ENCODE assay signal across 1 cellular context in the genomic region with DNA sequence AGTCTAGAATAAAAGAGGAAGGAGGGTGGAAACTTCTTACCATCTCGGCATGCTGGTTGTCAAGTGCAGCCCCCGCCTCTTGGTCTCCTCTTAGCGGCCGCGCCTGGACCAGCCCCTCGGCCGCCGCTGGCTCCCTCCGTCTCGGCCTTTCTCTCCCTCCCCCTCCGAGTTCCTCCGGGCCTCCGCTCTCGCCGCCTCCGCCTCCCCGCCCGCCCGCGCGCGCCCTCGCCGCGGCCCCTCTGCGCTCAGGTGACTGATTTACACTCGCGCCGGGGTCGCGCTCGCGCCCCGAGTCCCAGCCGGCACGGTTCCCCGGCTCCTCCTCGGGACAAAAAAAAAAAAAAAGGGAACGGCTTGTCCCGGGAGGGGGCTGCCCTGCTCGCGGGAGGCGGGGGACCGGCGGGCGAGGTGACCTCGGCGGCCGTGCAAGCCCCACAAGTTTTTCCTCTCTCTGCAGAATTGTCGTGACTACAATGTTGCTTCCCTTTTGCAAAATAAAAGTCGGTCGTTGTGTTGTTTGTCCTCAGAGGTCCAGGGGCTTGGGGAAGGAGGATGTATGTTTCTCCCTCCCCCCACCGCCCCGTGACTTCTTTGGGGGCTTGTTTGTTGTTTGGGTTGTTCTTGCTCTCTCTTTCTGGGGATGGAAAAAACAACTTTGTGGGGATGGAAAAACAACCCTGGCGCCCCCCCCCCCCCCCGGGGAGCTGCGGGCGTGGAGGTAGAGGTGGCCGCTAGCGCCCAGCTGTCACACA.
TF ChIP-seq lines count a peak whose summit lies in the region.

A gene with protein sequence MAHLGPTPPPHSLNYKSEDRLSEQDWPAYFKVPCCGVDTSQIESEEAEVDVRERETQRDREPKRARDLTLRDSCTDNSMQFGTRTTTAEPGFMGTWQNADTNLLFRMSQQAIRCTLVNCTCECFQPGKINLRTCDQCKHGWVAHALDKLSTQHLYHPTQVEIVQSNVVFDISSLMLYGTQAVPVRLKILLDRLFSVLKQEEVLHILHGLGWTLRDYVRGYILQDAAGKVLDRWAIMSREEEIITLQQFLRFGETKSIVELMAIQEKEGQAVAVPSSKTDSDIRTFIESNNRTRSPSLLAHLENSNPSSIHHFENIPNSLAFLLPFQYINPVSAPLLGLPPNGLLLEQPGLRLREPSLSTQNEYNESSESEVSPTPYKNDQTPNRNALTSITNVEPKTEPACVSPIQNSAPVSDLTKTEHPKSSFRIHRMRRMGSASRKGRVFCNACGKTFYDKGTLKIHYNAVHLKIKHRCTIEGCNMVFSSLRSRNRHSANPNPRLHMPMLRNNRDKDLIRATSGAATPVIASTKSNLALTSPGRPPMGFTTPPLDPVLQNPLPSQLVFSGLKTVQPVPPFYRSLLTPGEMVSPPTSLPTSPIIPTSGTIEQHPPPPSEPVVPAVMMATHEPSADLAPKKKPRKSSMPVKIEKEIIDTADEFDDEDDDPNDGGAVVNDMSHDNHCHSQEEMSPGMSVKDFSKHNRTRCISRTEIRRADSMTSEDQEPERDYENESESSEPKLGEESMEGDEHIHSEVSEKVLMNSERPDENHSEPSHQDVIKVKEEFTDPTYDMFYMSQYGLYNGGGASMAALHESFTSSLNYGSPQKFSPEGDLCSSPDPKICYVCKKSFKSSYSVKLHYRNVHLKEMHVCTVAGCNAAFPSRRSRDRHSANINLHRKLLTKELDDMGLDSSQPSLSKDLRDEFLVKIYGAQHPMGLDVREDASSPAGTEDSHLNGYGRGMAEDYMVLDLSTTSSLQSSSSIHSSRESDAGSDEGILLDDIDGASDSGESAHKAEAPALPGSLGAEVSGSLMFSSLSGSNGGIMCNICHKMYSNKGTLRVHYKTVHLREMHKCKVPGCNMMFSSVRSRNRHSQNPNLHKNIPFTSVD (minus strand): TSS at position 65 of the 752 bp plus-strand sequence. CDS start 22 bp downstream, at position 43.

TF ChIP-seq in endothelial cell of umbilical vein, 7 proteins besides CTCF, POLR2A, EP300 and RAD21:
- no peak for TF ChIP-seq JUN (IDR thresholded peaks at IDR 0.05; ENCODE audit: borderline replicate concordance, insufficient read depth, insufficient read length, low read depth)
- TF ChIP-seq GATA2 (IDR thresholded peaks at IDR 0.05; ENCODE audit: insufficient read depth, insufficient read length, low read depth, low read length): no peak
- no peak for TF ChIP-seq MYC (IDR thresholded peaks at IDR 0.05; ENCODE audit: low read depth, low read length)
- TF ChIP-seq EZH2 (IDR thresholded peaks at IDR 0.05; ENCODE audit: borderline replicate concordance, low read depth, low read length, severe bottlenecking): no peak
- TF ChIP-seq, protein P1, sequence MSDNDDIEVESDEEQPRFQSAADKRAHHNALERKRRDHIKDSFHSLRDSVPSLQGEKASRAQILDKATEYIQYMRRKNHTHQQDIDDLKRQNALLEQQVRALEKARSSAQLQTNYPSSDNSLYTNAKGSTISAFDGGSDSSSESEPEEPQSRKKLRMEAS (IDR thresholded peaks at IDR 0.05; ENCODE audit: insufficient read depth, insufficient read length): no peak
- no peak for TF ChIP-seq FOS (IDR thresholded peaks at IDR 0.05; ENCODE audit: borderline replicate concordance, insufficient read depth, low read length)
- TF ChIP-seq POLR2AphosphoS5 (IDR thresholded peaks at IDR 0.05; ENCODE audit: insufficient read depth, low read depth, low read length): no peak
TF ChIP-seq in endothelial cell of umbilical vein: peak in this region for 0.
